Comparison of ENCODE assay signal across 8 cellular contexts in the genomic region with DNA sequence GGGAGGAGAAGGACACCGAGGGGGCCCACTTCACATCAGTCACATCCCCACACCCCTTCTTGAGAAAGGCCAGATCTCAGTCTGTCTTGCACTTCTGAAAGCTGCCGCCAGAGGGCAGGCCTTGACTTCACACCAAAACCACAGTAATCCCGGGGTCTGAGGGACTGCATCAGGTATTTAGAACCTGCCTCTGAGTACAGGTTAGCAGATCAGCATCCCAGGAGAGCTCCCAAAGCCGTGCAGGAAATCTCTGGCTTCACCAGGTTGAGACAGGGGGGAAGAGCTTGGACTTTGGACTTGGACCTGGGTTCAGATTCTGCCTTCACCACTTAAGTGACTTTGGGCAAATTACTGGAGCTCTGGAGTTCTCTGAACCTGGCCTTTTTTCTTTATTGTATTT. TPM values are rescaled to one million over a fixed set of nuclear protein-coding genes. Genes with fewer than 3 reads are reported as not detected.
DNase-seq lines count a peak whose midpoint lies in the region; ATAC-seq and TF ChIP-seq lines count a peak whose summit lies in the region.

No MANE protein-coding gene starts in this region.

- H4K8ac ChIP-seq in mesenchymal stem cell (ENCODE audit: low read length): no peak overlapping the region

- no peaks in the 10 kb centered on the region for H3K9me3 ChIP-seq in HEK293 (ENCODE audit: control insufficient read depth, insufficient read depth, low read depth, low read length)
- no peaks in the 10 kb centered on the region for H3K9me3 ChIP-seq in mesenchymal stem cell (ENCODE audit: control insufficient read depth, low read length)

- CTCF ChIA-PET in HEK293 (lab: Yijun Ruan, JAX): interaction anchor here (0.6 to 3.0 kb wide), 42 partner anchors 8 to 539 kb away, joined by 3 to 21 read pairs (median 3); partner anchors contain the start of gene THUMPD3

- peak; percentile 34 for DNase-seq in CMK (ENCODE audit: low read depth)
- peak; percentile 69 for DNase-seq in NCI-H69 (lab: John Stamatoyannopoulos, UW)
- peak; percentile 80 to 85 for DNase-seq in activated CD4-positive, alpha-beta T cell treated with anti-CD3 and anti-CD28 coated beads, Interleukin-2, amount 50 U/mL, for 48 hours
- DNase-seq in effector CD8-positive, alpha-beta T cell (lab: John Stamatoyannopoulos, UW): peak; percentile 45
- DNase-seq in mesenchymal stem cell: peak; percentile 69
- DNase-seq in stimulated activated CD8-positive, alpha-beta memory T cell treated with anti-CD3 and anti-CD28 coated beads, Interleukin-2, amount 100 ng/mL, for 1 hour (ENCODE audit: low read depth in 2 of 2): peak; percentile 31 to 43

- H2AK5ac ChIP-seq in mesenchymal stem cell (ENCODE audit: low read length, severe bottlenecking): no peak overlapping the region

- peaks cover 42 to 47% of the 10 kb centered on the region in 2 experiments for H3K27me3 ChIP-seq in mesenchymal stem cell (ENCODE audit: control insufficient read depth in 1 of 2, insufficient read depth in 1 of 2, low read length in 2 of 2)

- H3K9ac ChIP-seq in mesenchymal stem cell (ENCODE audit: low read length): no peak overlapping the region

- H2BK12ac ChIP-seq in mesenchymal stem cell (ENCODE audit: low read length in 2 of 2): no peak overlapping the region

- no peak overlapping the region for H4K91ac ChIP-seq in mesenchymal stem cell (ENCODE audit: low read length)

- H3K36me3 ChIP-seq in HEK293 (ENCODE audit: control insufficient read depth in 2 of 2, insufficient read depth in 1 of 2, low read length in 2 of 2) (no peaks in the 10 kb centered on the region), mesenchymal stem cell (ENCODE audit: control insufficient read depth in 1 of 2, insufficient read depth in 2 of 2, low read depth in 1 of 2, low read length in 2 of 2) (no peaks in the 10 kb centered on the region)

- no peak overlapping the region for H2BK15ac ChIP-seq in mesenchymal stem cell (ENCODE audit: low read depth, poor library complexity, severe bottlenecking)

- no peak overlapping the region for H2BK120ac ChIP-seq in mesenchymal stem cell (ENCODE audit: low read depth, low read length)

- no peak overlapping the region for H3K4me2 ChIP-seq in mesenchymal stem cell (ENCODE audit: low read length, poor library complexity, severe bottlenecking)

- H2BK5ac ChIP-seq in mesenchymal stem cell (ENCODE audit: low read depth, low read length, poor library complexity, severe bottlenecking): no peak overlapping the region

- H3K79me1 ChIP-seq in mesenchymal stem cell (replicated peaks; ENCODE audit: low read length, poor library complexity, severe bottlenecking): no peaks in the 10 kb centered on the region

- peak; percentile 73 for TF ChIP-seq CTCF in HEK293 (tag by site-specific recombination; IDR thresholded peaks at IDR 0.05)

- H3K18ac ChIP-seq in mesenchymal stem cell (ENCODE audit: low read depth in 1 of 2, low read length in 2 of 2): no peak overlapping the region

- WGBS in mesenchymal stem cell: 0% methylated on average over 4 of the region's 4 CpGs

- POLR2A ChIA-PET in HEK293 (lab: Yijun Ruan, JAX): no interaction called here

- H3K4me3 ChIP-seq in HEK293 (ENCODE audit: low read depth, low read length) (no peak overlapping the region), mesenchymal stem cell (ENCODE audit: insufficient read depth in 1 of 2, low read depth in 1 of 2, low read length in 2 of 2) (no peak overlapping the region)

- H3K27ac ChIP-seq in HEK293 (ENCODE audit: extremely low read depth, low read depth, low read length) (no peak overlapping the region), mesenchymal stem cell (ENCODE audit: low read length, poor library complexity, severe bottlenecking) (no peak overlapping the region)

- no peak overlapping the region for H3K4ac ChIP-seq in mesenchymal stem cell (ENCODE audit: low read depth in 1 of 2, low read length in 2 of 2)

- H3K14ac ChIP-seq in mesenchymal stem cell (ENCODE audit: low read length in 2 of 2): no peak overlapping the region

- ATAC-seq in HG03175 (IDR thresholded peaks at IDR 0.05; ENCODE audit: unreplicated experiment): no peak

- H3K4me1 ChIP-seq in HEK293 (ENCODE audit: control insufficient read depth, insufficient read depth, low read length) (no peaks in the 10 kb centered on the region), mesenchymal stem cell (ENCODE audit: control insufficient read depth, insufficient read depth, low read depth, low read length) (peaks cover 19% of the 10 kb centered on the region)

- H3K23ac ChIP-seq in mesenchymal stem cell (ENCODE audit: low read length in 2 of 2): no peak overlapping the region

- no peak overlapping the region for H2AFZ ChIP-seq in mesenchymal stem cell (ENCODE audit: low read depth, low read length)

TF ChIP-seq in HEK293, 187 proteins besides CTCF, POLR2A, EP300 and RAD21 (continues in another document):
- TF ChIP-seq ZBTB20 (tag by site-specific recombination; IDR thresholded peaks at IDR 0.05) (no peak), ZSCAN16 (tag by site-specific recombination; IDR thresholded peaks at IDR 0.05) (no peak), ZNF791 (tag by site-specific recombination; IDR thresholded peaks at IDR 0.05) (no peak), ZNF248 (tag by site-specific recombination; IDR thresholded peaks at IDR 0.05) (no peak), ZEB2 (tag by site-specific recombination; IDR thresholded peaks at IDR 0.05) (no peak; the same call in 1 of the 2 replicates), ZNF239 (tag by site-specific recombination; IDR thresholded peaks at IDR 0.05) (no peak), ZNF747 (tag by site-specific recombination; IDR thresholded peaks at IDR 0.05) (no peak), ZNF354C (tag by site-specific recombination; IDR thresholded peaks at IDR 0.05; ENCODE audit: borderline replicate concordance, low read depth) (no peak), ZNF146 (tag by site-specific recombination; IDR thresholded peaks at IDR 0.05) (no peak), ZNF621 (tag by site-specific recombination; IDR thresholded peaks at IDR 0.05) (no peak)
- TF ChIP-seq, protein P1, sequence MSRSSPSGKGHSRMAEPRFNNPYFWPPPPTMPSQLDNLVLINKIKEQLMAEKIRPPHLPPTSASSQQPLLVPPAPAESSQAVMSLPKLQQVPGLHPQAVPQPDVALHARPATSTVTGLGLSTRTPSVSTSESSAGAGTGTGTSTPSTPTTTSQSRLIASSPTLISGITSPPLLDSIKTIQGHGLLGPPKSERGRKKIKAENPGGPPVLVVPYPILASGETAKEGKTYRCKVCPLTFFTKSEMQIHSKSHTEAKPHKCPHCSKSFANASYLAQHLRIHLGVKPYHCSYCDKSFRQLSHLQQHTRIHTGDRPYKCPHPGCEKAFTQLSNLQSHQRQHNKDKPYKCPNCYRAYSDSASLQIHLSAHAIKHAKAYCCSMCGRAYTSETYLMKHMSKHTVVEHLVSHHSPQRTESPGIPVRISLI (tag by site-specific recombination; IDR thresholded peaks at IDR 0.05): no peak
- TF ChIP-seq, protein P2, sequence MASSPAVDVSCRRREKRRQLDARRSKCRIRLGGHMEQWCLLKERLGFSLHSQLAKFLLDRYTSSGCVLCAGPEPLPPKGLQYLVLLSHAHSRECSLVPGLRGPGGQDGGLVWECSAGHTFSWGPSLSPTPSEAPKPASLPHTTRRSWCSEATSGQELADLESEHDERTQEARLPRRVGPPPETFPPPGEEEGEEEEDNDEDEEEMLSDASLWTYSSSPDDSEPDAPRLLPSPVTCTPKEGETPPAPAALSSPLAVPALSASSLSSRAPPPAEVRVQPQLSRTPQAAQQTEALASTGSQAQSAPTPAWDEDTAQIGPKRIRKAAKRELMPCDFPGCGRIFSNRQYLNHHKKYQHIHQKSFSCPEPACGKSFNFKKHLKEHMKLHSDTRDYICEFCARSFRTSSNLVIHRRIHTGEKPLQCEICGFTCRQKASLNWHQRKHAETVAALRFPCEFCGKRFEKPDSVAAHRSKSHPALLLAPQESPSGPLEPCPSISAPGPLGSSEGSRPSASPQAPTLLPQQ (tag by site-specific recombination; IDR thresholded peaks at IDR 0.05): 0 out of 2 replicates have a peak, but pooled peaks have one; percentile 31
- TF ChIP-seq, protein P3, sequence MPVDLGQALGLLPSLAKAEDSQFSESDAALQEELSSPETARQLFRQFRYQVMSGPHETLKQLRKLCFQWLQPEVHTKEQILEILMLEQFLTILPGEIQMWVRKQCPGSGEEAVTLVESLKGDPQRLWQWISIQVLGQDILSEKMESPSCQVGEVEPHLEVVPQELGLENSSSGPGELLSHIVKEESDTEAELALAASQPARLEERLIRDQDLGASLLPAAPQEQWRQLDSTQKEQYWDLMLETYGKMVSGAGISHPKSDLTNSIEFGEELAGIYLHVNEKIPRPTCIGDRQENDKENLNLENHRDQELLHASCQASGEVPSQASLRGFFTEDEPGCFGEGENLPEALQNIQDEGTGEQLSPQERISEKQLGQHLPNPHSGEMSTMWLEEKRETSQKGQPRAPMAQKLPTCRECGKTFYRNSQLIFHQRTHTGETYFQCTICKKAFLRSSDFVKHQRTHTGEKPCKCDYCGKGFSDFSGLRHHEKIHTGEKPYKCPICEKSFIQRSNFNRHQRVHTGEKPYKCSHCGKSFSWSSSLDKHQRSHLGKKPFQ (tag by site-specific recombination; IDR thresholded peaks at IDR 0.05): peak; percentile 79
- TF ChIP-seq, protein P4, sequence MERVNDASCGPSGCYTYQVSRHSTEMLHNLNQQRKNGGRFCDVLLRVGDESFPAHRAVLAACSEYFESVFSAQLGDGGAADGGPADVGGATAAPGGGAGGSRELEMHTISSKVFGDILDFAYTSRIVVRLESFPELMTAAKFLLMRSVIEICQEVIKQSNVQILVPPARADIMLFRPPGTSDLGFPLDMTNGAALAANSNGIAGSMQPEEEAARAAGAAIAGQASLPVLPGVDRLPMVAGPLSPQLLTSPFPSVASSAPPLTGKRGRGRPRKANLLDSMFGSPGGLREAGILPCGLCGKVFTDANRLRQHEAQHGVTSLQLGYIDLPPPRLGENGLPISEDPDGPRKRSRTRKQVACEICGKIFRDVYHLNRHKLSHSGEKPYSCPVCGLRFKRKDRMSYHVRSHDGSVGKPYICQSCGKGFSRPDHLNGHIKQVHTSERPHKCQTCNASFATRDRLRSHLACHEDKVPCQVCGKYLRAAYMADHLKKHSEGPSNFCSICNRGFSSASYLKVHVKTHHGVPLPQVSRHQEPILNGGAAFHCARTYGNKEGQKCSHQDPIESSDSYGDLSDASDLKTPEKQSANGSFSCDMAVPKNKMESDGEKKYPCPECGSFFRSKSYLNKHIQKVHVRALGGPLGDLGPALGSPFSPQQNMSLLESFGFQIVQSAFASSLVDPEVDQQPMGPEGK (tag by site-specific recombination; IDR thresholded peaks at IDR 0.05): no peak

RNA-seq across cellular contexts. Expression of gene LHFPL4, which starts 50.3 kb away (rescaled TPM):
- not detected for polyA plus RNA-seq in mesenchymal stem cell (2013, experiment 1 of 2)
- 0.01 TPM for polyA plus RNA-seq in mesenchymal stem cell (2013, experiment 2 of 2)
